ENCODE assay signal across 8 cellular contexts in the genomic region with DNA sequence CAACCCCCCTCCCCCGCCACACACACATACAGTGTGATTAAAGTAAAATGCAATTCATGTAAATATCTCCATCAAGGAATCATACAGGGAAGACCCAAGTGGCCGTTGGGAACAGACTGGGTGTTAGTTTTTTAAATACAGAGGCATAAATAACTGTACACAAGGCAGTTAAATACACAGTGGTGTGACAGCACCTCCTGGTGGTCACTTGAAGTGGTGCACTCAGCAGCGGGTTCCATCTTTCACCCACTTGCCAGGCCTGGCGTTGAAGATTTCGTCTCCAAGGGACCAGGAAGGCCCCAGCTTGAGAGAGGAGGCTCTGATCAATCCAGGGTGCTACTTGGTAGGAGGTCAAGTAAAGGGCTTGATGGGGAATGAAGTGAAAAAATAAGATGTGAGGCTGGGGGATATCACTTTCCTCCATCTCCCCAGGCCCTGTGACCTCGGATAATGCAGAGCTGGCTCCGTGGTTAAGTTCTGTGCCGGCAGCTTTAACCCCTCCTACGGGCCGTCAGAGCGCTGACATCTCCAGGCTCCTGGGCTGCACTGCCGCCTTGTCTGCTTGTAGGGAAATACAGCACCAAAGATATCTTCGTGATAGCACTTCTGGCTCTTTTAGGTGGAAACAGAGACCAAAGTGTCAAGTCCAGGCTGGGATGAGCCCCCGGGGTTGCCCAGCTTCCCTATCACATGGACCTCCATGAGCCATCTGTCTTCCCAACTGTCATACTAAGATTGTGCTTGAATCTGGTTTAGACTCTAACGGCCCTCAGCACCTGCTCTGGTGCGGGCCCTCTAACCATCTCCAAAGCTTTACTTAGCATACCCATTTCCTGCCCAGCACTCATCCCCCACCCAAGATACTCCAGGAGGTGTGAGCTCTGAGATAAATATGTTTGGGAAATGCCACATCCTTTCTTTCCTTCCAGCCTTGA. TPM values are rescaled to one million over a fixed set of nuclear protein-coding genes. Genes with fewer than 3 reads are reported as not detected.
DNase-seq lines count a peak whose midpoint lies in the region; ATAC-seq and TF ChIP-seq lines count a peak whose summit lies in the region.

No MANE protein-coding gene starts in this region.

- H3K27ac Mint-ChIP-seq in endodermal cell: no peak overlapping the region
- H3K27ac Mint-ChIP-seq in natural killer cell: no peak overlapping the region

- H3K27me3 ChIP-seq in endodermal cell (ENCODE audit: control insufficient read depth, insufficient read depth, low read length, poor library complexity, severe bottlenecking): no peaks in the 10 kb centered on the region

- no peak overlapping the region for H3K9ac ChIP-seq in endodermal cell (ENCODE audit: extremely low read depth, low read length, poor library complexity, severe bottlenecking)

- TF ChIP-seq CTCF in endodermal cell (conservative IDR thresholded peaks at IDR 0.05) (peak; percentile 92), natural killer cell (IDR thresholded peaks at IDR 0.05) (peak; percentile 79)

- H3K4me1 ChIP-seq in endodermal cell (ENCODE audit: control insufficient read depth, insufficient read depth, low read length): no peaks in the 10 kb centered on the region

- H3K36me3 Mint-ChIP-seq in endodermal cell (ENCODE audit: low read depth) (no peaks in the 10 kb centered on the region), natural killer cell (no peaks in the 10 kb centered on the region)

- no peaks in the 10 kb centered on the region for H3K9me3 ChIP-seq in endodermal cell (ENCODE audit: control insufficient read depth, low read length)

- H3K4me3 Mint-ChIP-seq in endodermal cell (no peak overlapping the region), natural killer cell (no peak overlapping the region)

- no peaks in the 10 kb centered on the region for H3K36me3 ChIP-seq in endodermal cell (ENCODE audit: control insufficient read depth, insufficient read depth, low read length)

- H3K27me3 Mint-ChIP-seq in endodermal cell (ENCODE audit: insufficient read depth) (no peaks in the 10 kb centered on the region), natural killer cell (ENCODE audit: low read depth in 2 of 2) (no peaks in the 10 kb centered on the region)

- 72 to 87% methylated on average over 9 to 16 of the region's 16 CpGs for WGBS in endodermal cell (ENCODE audit: insufficient coverage in 1 of 2, insufficient read length in 1 of 2), 2 experiments

- no peak overlapping the region for H3K27ac ChIP-seq in endodermal cell (ENCODE audit: low read depth, low read length)

- intact Hi-C loops in natural killer cell (cut with micrococcal nuclease): loop anchor here (1.0 to 5.0 kb wide), 3 partner anchors 48 to 415 kb away; no protein-coding TSS in a partner anchor

- no peak overlapping the region for H3K4me3 ChIP-seq in endodermal cell (ENCODE audit: low read length)

- DNase-seq in GDM1 (lab: John Stamatoyannopoulos, UW): peak; percentile 10
- DNase-seq in NAMALWA (ENCODE audit: low spot score): peak; percentile 73
- peak; percentile 87 for DNase-seq in activated CD8-positive, alpha-beta memory T cell treated with anti-CD3 and anti-CD28 coated beads for 24 hours
- DNase-seq in endodermal cell: peak; percentile 91
- peak; percentile 64 for DNase-seq in natural killer cell
- peak; percentile 69 for DNase-seq in stimulated activated naive CD8-positive, alpha-beta T cell treated with anti-CD3 and anti-CD28 coated beads, Interleukin-15, Interleukin-2, amounts not matched to agents 100 U/mL and 50 U/mL, for 24 hours
- no peak for DNase-seq in SHP77 treated with DMSO at 0.1 percent for 48 hours (lab: John Stamatoyannopoulos, UW)

- ATAC-seq in natural killer cell (peak; percentile 69 to 88 (median 82)), GM19463 (IDR thresholded peaks at IDR 0.05; ENCODE audit: unreplicated experiment) (no peak)
- peak; percentile 45 for ATAC-seq in stimulated activated naive CD8-positive, alpha-beta T cell treated with anti-CD3 and anti-CD28 coated beads, Interleukin-15, Interleukin-2, amounts not matched to agents 100 U/mL and 50 U/mL, for 24 hours

- H3K9me3 Mint-ChIP-seq in endodermal cell (no peaks in the 10 kb centered on the region), natural killer cell (no peaks in the 10 kb centered on the region)

- H3K4me1 Mint-ChIP-seq in endodermal cell (peaks cover 15% of the 10 kb centered on the region), natural killer cell (peaks cover 11 to 16% of the 10 kb centered on the region in 2 donors)

RNA-seq across cellular contexts. Expression of a gene that starts 20.7 kb away (rescaled TPM):
- total RNA-seq in endodermal cell (1 to 10 TPM; 1.6 to 2.9 TPM), natural killer cell (100 to 1,000 TPM in 2 of 3 donors, 10 to 100 TPM in 1; 83.4 to 142 (median 102) TPM)
- 2.1 TPM for polyA plus RNA-seq in endodermal cell (2013, experiment 1 of 2)
- polyA plus RNA-seq in endodermal cell (2013, experiment 2 of 2): 2.1 TPM

Comparison
In these comparisons a context has a peak if more than half of its experiments do, and no peak if none do; other contexts are left out.
1. RNA of a gene that starts 20.7 kb away (total RNA-seq): 83.4 to 142 TPM in natural killer cell; 1.6 to 2.9 TPM in endodermal cell; every median in the first group is over 10 times any median in the second.